In genomic region chr16:54632322-54632721, GRCh38 we compare ENCODE assay signal across 14 cellular contexts.
"Had no signal": no experiment of that assay in that cellular context is flagged by ENCODE, and none has a peak within 500 bp of the region (broad histone marks: within the 10 kb centered on the region; RNA-seq: fewer than 3 reads in every experiment).

No MANE protein-coding gene starts in this region.

- H3K4me1 ChIP-seq: vagina had no signal

- H3K9me3 ChIP-seq: pancreas, tibial artery, vagina had no signal

- H3K4me3 Mint-ChIP-seq: activated CD4-positive, alpha-beta memory T cell treated with anti-CD3 and anti-CD28 coated beads for 36 hours; activated CD4-positive, alpha-beta T cell treated with anti-CD3 and anti-CD28 coated beads for 36 hours; activated naive CD4-positive, alpha-beta T cell treated with anti-CD3 and anti-CD28 coated beads, Interleukin-2, amount 10 ng/mL, durations not matched to agents 7 days and 5 days; activated T-cell treated with anti-CD3 and anti-CD28 coated beads, Interleukin-2, amount 50 U/mL, for 24 hours; neural crest cell; stimulated activated naive B cell treated with anti-CD40 and anti-IgM and Interleukin-4, amounts not matched to agents 10 μg/mL and 1 μg/mL and 100 μg/mL, for 72 hours had no signal

- H3K36me3 ChIP-seq: cardiac muscle cell, pancreas, tibial artery, vagina, WERI-Rb-1 had no signal

- H3K36me3 Mint-ChIP-seq: activated CD4-positive, alpha-beta memory T cell treated with anti-CD3 and anti-CD28 coated beads for 36 hours; activated naive CD4-positive, alpha-beta T cell treated with anti-CD3 and anti-CD28 coated beads, Interleukin-2, amount 10 ng/mL, durations not matched to agents 7 days and 5 days; stimulated activated naive B cell treated with anti-CD40 and anti-IgM and Interleukin-4, amounts not matched to agents 10 μg/mL and 1 μg/mL and 100 μg/mL, for 72 hours had no signal

- H3K27ac ChIP-seq: cardiac muscle cell, pancreas, vagina, WERI-Rb-1 had no signal

- H3K9me3 Mint-ChIP-seq: activated CD4-positive, alpha-beta memory T cell treated with anti-CD3 and anti-CD28 coated beads for 36 hours; activated naive CD4-positive, alpha-beta T cell treated with anti-CD3 and anti-CD28 coated beads, Interleukin-2, amount 10 ng/mL, durations not matched to agents 7 days and 5 days; activated T-cell treated with anti-CD3 and anti-CD28 coated beads, Interleukin-2, amount 50 U/mL, for 24 hours; neural crest cell had no signal

- H3K27me3 Mint-ChIP-seq: activated CD4-positive, alpha-beta memory T cell treated with anti-CD3 and anti-CD28 coated beads for 36 hours had no signal

- H3K4me1 Mint-ChIP-seq: activated CD4-positive, alpha-beta T cell treated with anti-CD3 and anti-CD28 coated beads for 36 hours; activated naive CD4-positive, alpha-beta T cell treated with anti-CD3 and anti-CD28 coated beads, Interleukin-2, amount 10 ng/mL, durations not matched to agents 7 days and 5 days; stimulated activated naive B cell treated with anti-CD40 and anti-IgM and Interleukin-4, amounts not matched to agents 10 μg/mL and 1 μg/mL and 100 μg/mL, for 72 hours had no signal

- DNase-seq: activated CD4-positive, alpha-beta memory T cell treated with anti-CD3 and anti-CD28 coated beads for 36 hours; activated CD4-positive, alpha-beta T cell treated with anti-CD3 and anti-CD28 coated beads for 36 hours; activated naive CD4-positive, alpha-beta T cell treated with anti-CD3 and anti-CD28 coated beads, Interleukin-2, amount 10 ng/mL, durations not matched to agents 7 days and 5 days; activated T-cell treated with anti-CD3 and anti-CD28 coated beads, Interleukin-2, amount 50 U/mL, for 24 hours; hippocampal formation; mesendoderm; pancreas; stimulated activated CD4-positive, alpha-beta T cell treated with anti-CD3 and anti-CD28 coated beads, Interleukin-4, amount 100 ng/mL, for 1 hour; stimulated activated naive B cell treated with anti-CD40 and anti-IgM and Interleukin-4, amounts not matched to agents 10 μg/mL and 1 μg/mL and 100 μg/mL, for 72 hours; tibial artery; WERI-Rb-1 had no signal

- H3K4me3 ChIP-seq: cardiac muscle cell, pancreas, tibial artery, vagina had no signal

- H3K27me3 ChIP-seq: cardiac muscle cell, pancreas, tibial artery, vagina had no signal

- H3K27ac Mint-ChIP-seq: activated CD4-positive, alpha-beta memory T cell treated with anti-CD3 and anti-CD28 coated beads for 36 hours; activated CD4-positive, alpha-beta T cell treated with anti-CD3 and anti-CD28 coated beads for 36 hours; activated naive CD4-positive, alpha-beta T cell treated with anti-CD3 and anti-CD28 coated beads, Interleukin-2, amount 10 ng/mL, durations not matched to agents 7 days and 5 days; activated T-cell treated with anti-CD3 and anti-CD28 coated beads, Interleukin-2, amount 50 U/mL, for 24 hours; stimulated activated naive B cell treated with anti-CD40 and anti-IgM and Interleukin-4, amounts not matched to agents 10 μg/mL and 1 μg/mL and 100 μg/mL, for 72 hours had no signal
